Comparison of ENCODE assay signal across 26 cellular contexts in genomic region chr2:104846955-104847820, GRCh38. TPM values are rescaled to one million over a fixed set of nuclear protein-coding genes. Genes with fewer than 3 reads are reported as not detected.
DNase-seq lines count a peak whose midpoint lies in the region; ATAC-seq and TF ChIP-seq lines count a peak whose summit lies in the region.
"Had no signal": no experiment of that assay in that cellular context is flagged by ENCODE, and none has a peak within 500 bp of the region (broad histone marks: within the 10 kb centered on the region; RNA-seq: fewer than 3 reads in every experiment).

No MANE protein-coding gene starts in this region.

- ATAC-seq in HG03520 (IDR thresholded peaks at IDR 0.05; ENCODE audit: unreplicated experiment) (no peak), GM21717 (IDR thresholded peaks at IDR 0.05; ENCODE audit: unreplicated experiment) (no peak)
- ATAC-seq: activated CD8-positive, alpha-beta T cell treated with anti-CD3 and anti-CD28 coated beads for 36 hours; GM12878; stimulated activated memory B cell treated with anti-CD40 and anti-IgM and Interleukin-4, amounts not matched to agents 10 μg/mL and 1 μg/mL and 100 μg/mL, for 72 hours; WTC11 had no signal

- no peak overlapping the region for H3K4me3 ChIP-seq in neural progenitor cell
- H3K4me3 ChIP-seq: ascending aorta, GM12878, hepatocyte, thyroid gland had no signal

- no peak overlapping the region for H2AFZ ChIP-seq in neural progenitor cell (replicated peaks)
- H2AFZ ChIP-seq: hepatocyte had no signal

- H3K4me3 Mint-ChIP-seq in IgD-negative memory B cell (peak overlapping the region in 2 of 4 donors; percentile 73 to 74), neural progenitor cell (peak overlapping the region; percentile 99)
- H3K4me3 Mint-ChIP-seq: activated CD8-positive, alpha-beta T cell treated with anti-CD3 and anti-CD28 coated beads for 36 hours; memory B cell; stimulated activated memory B cell treated with anti-CD40 and anti-IgM and Interleukin-4, amounts not matched to agents 10 μg/mL and 1 μg/mL and 100 μg/mL, for 72 hours; WTC11 had no signal

- no peaks in the 10 kb centered on the region for H3K79me2 ChIP-seq in neural progenitor cell (ENCODE audit: low read depth)
- H3K79me2 ChIP-seq: hepatocyte had no signal

- H3K4me1 Mint-ChIP-seq in IgD-negative memory B cell, result peaks cover 8 to 30% (median 12%) of the 10 kb centered on the region in 3 donors
- H3K4me1 Mint-ChIP-seq in neural progenitor cell, result peaks cover 52% of the 10 kb centered on the region

- no peak for TF ChIP-seq CTCF in neural progenitor cell (IDR thresholded peaks at IDR 0.05)

- peaks cover 51% of the 10 kb centered on the region for H4K20me1 ChIP-seq in neural progenitor cell (ENCODE audit: low read depth)

- H3K9me3 ChIP-seq in neural progenitor cell (ENCODE audit: low read depth), result no peaks in the 10 kb centered on the region
- H3K9me3 ChIP-seq: ascending aorta, thyroid gland had no signal

- peaks cover 33% of the 10 kb centered on the region for H3K4me1 ChIP-seq in neural progenitor cell

- H3K36me3 Mint-ChIP-seq in IgD-negative memory B cell, result peaks cover 2% of the 10 kb centered on the region
- H3K36me3 Mint-ChIP-seq in neural progenitor cell, result peaks cover 3% of the 10 kb centered on the region
- H3K36me3 Mint-ChIP-seq: stimulated activated memory B cell treated with anti-CD40 and anti-IgM and Interleukin-4, amounts not matched to agents 10 μg/mL and 1 μg/mL and 100 μg/mL, for 72 hours; WTC11 had no signal

- H3K4me2 ChIP-seq in neural progenitor cell, result no peak overlapping the region
- H3K4me2 ChIP-seq: hepatocyte had no signal

- peaks cover 58% of the 10 kb centered on the region for H3F3A ChIP-seq in neural progenitor cell (ENCODE audit: low read depth)

- H3K27me3 Mint-ChIP-seq in IgD-negative memory B cell, result peaks cover 70% of the 10 kb centered on the region
- peaks cover 19% of the 10 kb centered on the region for H3K27me3 Mint-ChIP-seq in neural progenitor cell (ENCODE audit: insufficient read depth, low read depth)

- H3K27me3 ChIP-seq in neural progenitor cell, result peaks cover 100% of the 10 kb centered on the region

- no peak overlapping the region for H3K9ac ChIP-seq in neural progenitor cell

- no peaks in the 10 kb centered on the region for H3K36me3 ChIP-seq in neural progenitor cell
- H3K36me3 ChIP-seq: ascending aorta, thyroid gland had no signal

- H3K9me3 Mint-ChIP-seq in IgD-negative memory B cell (peaks cover 2 to 10% (median 2%) of the 10 kb centered on the region in 3 donors), neural progenitor cell (no peaks in the 10 kb centered on the region)
- H3K9me3 Mint-ChIP-seq: activated CD8-positive, alpha-beta T cell treated with anti-CD3 and anti-CD28 coated beads for 36 hours; stimulated activated memory B cell treated with anti-CD40 and anti-IgM and Interleukin-4, amounts not matched to agents 10 μg/mL and 1 μg/mL and 100 μg/mL, for 72 hours; WTC11 had no signal

- no peak overlapping the region for H3K27ac ChIP-seq in neural progenitor cell
- H3K27ac ChIP-seq: ascending aorta, hepatocyte, thyroid gland had no signal

- H3K27ac Mint-ChIP-seq in IgD-negative memory B cell (peak overlapping the region; percentile 9 to 81 (median 68)), neural progenitor cell (peak overlapping the region; percentile 95)
- H3K27ac Mint-ChIP-seq: activated CD8-positive, alpha-beta T cell treated with anti-CD3 and anti-CD28 coated beads for 36 hours; stimulated activated memory B cell treated with anti-CD40 and anti-IgM and Interleukin-4, amounts not matched to agents 10 μg/mL and 1 μg/mL and 100 μg/mL, for 72 hours; WTC11 had no signal

- DNase-seq in Ammon's horn (ENCODE audit: low spot score), result peak; percentile 69
- peak; percentile 67 for DNase-seq in globus pallidus (ENCODE audit: low spot score)
- peak; percentile 41 for DNase-seq in neural progenitor cell (ENCODE audit: low spot score)
- DNase-seq in DMS53 (lab: John Stamatoyannopoulos, UW), result no peak
- DNase-seq in activated T-cell treated with anti-CD3 and anti-CD28 coated beads for 4 hours, result no peak
- DNase-seq: activated CD8-positive, alpha-beta T cell treated with anti-CD3 and anti-CD28 coated beads for 36 hours; activated naive CD4-positive, alpha-beta T cell; activated T-cell treated with anti-CD3 and anti-CD28 coated beads, Interleukin-2, amount 50 U/mL, for 1 hour; cortex of kidney; GOT3; NCI-H1092; NCI-H2029; stimulated activated CD4-positive, alpha-beta T cell treated with anti-CD3 and anti-CD28 coated beads, Interleukin-1b, Interleukin-23, amount 100 ng/mL, for 48 hours; thyroid gland had no signal

RNA-seq across cellular contexts. Expression of gene POU3F3, which starts 6.7 kb away (rescaled TPM):
- not detected for polyA plus RNA-seq in IgD-negative memory B cell
- total RNA-seq in neural progenitor cell (ENCODE audit: low replicate concordance), result 0.25 TPM in 1 of 2 replicates, not detected in the other
- total RNA-seq: activated CD8-positive, alpha-beta T cell treated with anti-CD3 and anti-CD28 coated beads for 36 hours; endothelial cell of umbilical vein; GM12878; hepatocyte; LHCN-M2; NCI-H460; WTC11 had no signal
- polyA plus RNA-seq: endothelial cell of umbilical vein, GM12878, hepatocyte had no signal

Comparison
In these comparisons a context has a peak if more than half of its experiments do, and no peak if none do; other contexts are left out.
1. DNase-seq: peak in Ammon's horn (single experiment), globus pallidus (single experiment) and neural progenitor cell (single experiment); none in DMS53 (single experiment) and activated T-cell treated with anti-CD3 and anti-CD28 coated beads for 4 hours (single experiment).